Comparison of ENCODE assay signal across 13 cellular contexts in the genomic region with DNA sequence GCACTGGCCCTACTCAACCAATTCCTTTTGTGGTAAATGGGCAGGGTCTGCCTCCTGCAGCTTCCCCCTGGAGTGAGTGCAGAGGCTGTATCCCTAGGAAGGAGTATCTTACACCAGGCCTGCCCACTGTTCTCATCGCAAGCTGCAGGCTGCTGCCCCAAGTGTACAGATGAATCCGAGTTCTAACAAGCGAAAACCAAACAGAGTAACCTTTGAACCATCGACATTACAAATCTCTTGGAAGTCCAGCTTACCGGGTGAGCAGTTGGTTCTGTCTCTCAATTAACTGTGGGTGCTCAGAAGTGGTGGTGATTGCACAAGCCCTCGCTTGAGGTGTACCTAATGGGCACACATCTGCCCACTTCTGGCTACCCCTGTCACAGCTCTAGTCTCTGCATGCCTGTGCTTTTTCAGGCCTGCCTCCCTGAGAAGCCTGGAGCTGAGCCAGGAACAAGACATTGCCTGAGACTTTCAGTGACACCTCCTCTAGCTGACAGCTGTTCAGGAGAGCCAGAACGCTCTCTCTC. TPM values are rescaled to one million over a fixed set of nuclear protein-coding genes. Genes with fewer than 3 reads are reported as not detected.
A peak's percentile ranks its signal among the peaks of the same experiment; 100 is the strongest.
DNase-seq lines count a peak whose midpoint lies in the region; ATAC-seq, FAIRE-seq and TF ChIP-seq lines count a peak whose summit lies in the region.
"Had no signal": no experiment of that assay in that cellular context is flagged by ENCODE, and none has a peak within 500 bp of the region (broad histone marks: within the 10 kb centered on the region; RNA-seq: fewer than 3 reads in every experiment).

No MANE protein-coding gene starts in this region.

- POLR2A ChIA-PET in HEK293T (lab: Yijun Ruan, JAX): no interaction called here

- peak; percentile 43 for DNase-seq in BE2C
- DNase-seq in HEK293T (ENCODE audit: extremely low spot score): no peak
- DNase-seq in RWPE2 (ENCODE audit: low spot score): no peak
- no peak for DNase-seq in left colon
- no peak for DNase-seq in osteoblast (ENCODE audit: insufficient read length, low spot score, missing footprints)
- DNase-seq in pancreas: no peak
- DNase-seq in LoVo (ENCODE audit: low spot score): no peak
- DNase-seq: NCI-H146, nucleus accumbens had no signal

- no peak overlapping the region for H3K4me2 ChIP-seq in osteoblast (ENCODE audit: insufficient read depth, low read length)

- no peaks in the 10 kb centered on the region for H4K20me1 ChIP-seq in osteoblast (ENCODE audit: insufficient read depth, low read length)

- no peak for TF ChIP-seq CTCF in BE2C (IDR thresholded peaks at IDR 0.05; ENCODE audit: low read depth, low read length)
- peak; percentile 7 for TF ChIP-seq CTCF in RWPE2 (IDR thresholded peaks at IDR 0.05; ENCODE audit: poor library complexity, severe bottlenecking)
- no peak for TF ChIP-seq CTCF in osteoblast (IDR thresholded peaks at IDR 0.05; ENCODE audit: extremely low read depth, low read depth, low read length)
- TF ChIP-seq CTCF in pancreas (IDR thresholded peaks at IDR 0.05): no peak

- 61 to 75% methylated on average over 7 of the region's 7 CpGs for WGBS in pancreas, 2 donors

- no peaks in the 10 kb centered on the region for H3K27me3 ChIP-seq in BE2C
- no peaks in the 10 kb centered on the region for H3K27me3 ChIP-seq in RWPE2 (ENCODE audit: insufficient read depth, poor library complexity, severe bottlenecking)
- H3K27me3 ChIP-seq in osteoblast (ENCODE audit: insufficient read depth, low read length): peaks cover 12% of the 10 kb centered on the region
- H3K27me3 ChIP-seq in pancreas: no peaks in the 10 kb centered on the region

- H3K36me3 ChIP-seq in BE2C (no peaks in the 10 kb centered on the region), RWPE2 (ENCODE audit: low read depth) (peaks cover 14% of the 10 kb centered on the region), osteoblast (ENCODE audit: insufficient read depth, low read length) (no peaks in the 10 kb centered on the region), pancreas (peaks cover 0 to 8% (median 0%) of the 10 kb centered on the region in 3 donors)

- no peak for FAIRE-seq in pancreas (lab: Jason Lieb, UNC)

- H2AFZ ChIP-seq in osteoblast (ENCODE audit: low read length): no peak overlapping the region

- ATAC-seq in RWPE2 (ENCODE audit: low read depth): peak; percentile 40
- ATAC-seq in left colon: peak; percentile 53
- ATAC-seq in pancreas: no peak
- no peak for ATAC-seq in GM18907 (IDR thresholded peaks at IDR 0.05; ENCODE audit: unreplicated experiment)
- ATAC-seq: activated T-helper 17 cell treated with anti-CD3 and anti-CD28 coated beads, Interleukin-2, amount 50 U/mL, for 72 hours had no signal

- no peak overlapping the region for H3K4me3 ChIP-seq in BE2C (ENCODE audit: low read depth, low read length)
- H3K4me3 ChIP-seq in RWPE2 (ENCODE audit: severe bottlenecking): no peak overlapping the region
- H3K4me3 ChIP-seq in osteoblast (ENCODE audit: insufficient read depth, low read length): no peak overlapping the region
- H3K4me3 ChIP-seq in pancreas: no peak overlapping the region

- no peaks in the 10 kb centered on the region for H3K79me2 ChIP-seq in osteoblast (ENCODE audit: insufficient read depth, low read length)

- H3K27ac ChIP-seq in RWPE2 (ENCODE audit: poor library complexity, severe bottlenecking) (peak overlapping the region; percentile 31), osteoblast (ENCODE audit: low read depth, low read length) (no peak overlapping the region), pancreas (no peak overlapping the region)

- no peaks in the 10 kb centered on the region for H3K4me1 ChIP-seq in BE2C
- H3K4me1 ChIP-seq in RWPE2 (ENCODE audit: insufficient read depth, poor library complexity, severe bottlenecking): peaks cover 18% of the 10 kb centered on the region
- H3K4me1 ChIP-seq in osteoblast (ENCODE audit: insufficient read depth, low read length): no peaks in the 10 kb centered on the region
- no peaks in the 10 kb centered on the region for H3K4me1 ChIP-seq in pancreas

- intact Hi-C loops in left colon (cut with DNase I, micrococcal nuclease): no loop called here
- intact Hi-C loops in pancreas (cut with DNase I): no loop called here

- no peaks in the 10 kb centered on the region for H3K9me3 ChIP-seq in BE2C
- no peaks in the 10 kb centered on the region for H3K9me3 ChIP-seq in RWPE2 (ENCODE audit: severe bottlenecking)
- H3K9me3 ChIP-seq in osteoblast (ENCODE audit: low read depth, low read length): no peaks in the 10 kb centered on the region
- no peaks in the 10 kb centered on the region for H3K9me3 ChIP-seq in pancreas

- CTCF ChIA-PET in HEK293T (lab: Yijun Ruan, JAX): no interaction called here

TF ChIP-seq in HEK293T, 16 proteins besides CTCF, POLR2A, EP300 and RAD21:
- TF ChIP-seq BHLHE40 (IDR thresholded peaks at IDR 0.05; ENCODE audit: borderline replicate concordance) (no peak), LEF1 (IDR thresholded peaks at IDR 0.05; ENCODE audit: borderline replicate concordance) (no peak)
- TF ChIP-seq, protein P1, sequence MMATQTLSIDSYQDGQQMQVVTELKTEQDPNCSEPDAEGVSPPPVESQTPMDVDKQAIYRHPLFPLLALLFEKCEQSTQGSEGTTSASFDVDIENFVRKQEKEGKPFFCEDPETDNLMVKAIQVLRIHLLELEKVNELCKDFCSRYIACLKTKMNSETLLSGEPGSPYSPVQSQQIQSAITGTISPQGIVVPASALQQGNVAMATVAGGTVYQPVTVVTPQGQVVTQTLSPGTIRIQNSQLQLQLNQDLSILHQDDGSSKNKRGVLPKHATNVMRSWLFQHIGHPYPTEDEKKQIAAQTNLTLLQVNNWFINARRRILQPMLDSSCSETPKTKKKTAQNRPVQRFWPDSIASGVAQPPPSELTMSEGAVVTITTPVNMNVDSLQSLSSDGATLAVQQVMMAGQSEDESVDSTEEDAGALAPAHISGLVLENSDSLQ (IDR thresholded peaks at IDR 0.05): peak; percentile 55
TF ChIP-seq in HEK293T: peak in this region for 1.

RNA-seq across cellular contexts. Expression of a gene that starts 22.7 kb away (rescaled TPM):
- polyA plus RNA-seq in BE2C (2012; ENCODE audit: insufficient read depth, insufficient read length, low read depth): not detected
- 100 to 1,000 TPM; 172 to 195 TPM for total RNA-seq in left colon
- under 0.01 and 0.36 TPM in 2 replicates for total RNA-seq in osteoblast
- 10 to 100 TPM in 4 of 6 donors, 1 to 10 TPM in 2; 5.0 to 26.6 (median 12.9) TPM for total RNA-seq in pancreas
- 10 to 100 TPM; 13.1 to 17.8 TPM for polyA plus RNA-seq in pancreas

RNA-seq across cellular contexts. Expression of a gene that starts 44.6 kb away (rescaled TPM):
- polyA plus RNA-seq in BE2C (2012; ENCODE audit: insufficient read depth, insufficient read length, low read depth): not detected
- total RNA-seq in left colon (under 1 TPM in 1 of 2 donors, not detected in 1; 0.64 TPM), osteoblast (not detected in 2 replicates), pancreas (under 1 TPM in 1 of 6 donors, not detected in 5; 0.31 TPM)
- not detected for polyA plus RNA-seq in pancreas
- total RNA-seq: WTC11 had no signal
- polyA plus RNA-seq: BJ had no signal

Comparison
In these comparisons a context has a peak if more than half of its experiments do, and no peak if none do; other contexts are left out.
1. ATAC-seq: peak in RWPE2 (single experiment) and left colon (single experiment); none in pancreas (0 of 4) and GM18907 (single experiment).
2. RNA of a gene that starts 22.7 kb away (total RNA-seq): 172 to 195 TPM in left colon; 5.0 to 26.6 TPM in pancreas and under 0.01 to 0.36 TPM in osteoblast; every median in the first group is over 4 times any median in the second.